ENCODE assay signal across 1 cellular context in genomic region chr11:104490182-104490581, GRCh38.
TF ChIP-seq lines count a peak whose summit lies in the region.

No MANE protein-coding gene starts in this region.

TF ChIP-seq in GM23338, 12 proteins besides CTCF, POLR2A, EP300 and RAD21:
- TF ChIP-seq ZNF462 (CRISPR knock-in tag; IDR thresholded peaks at IDR 0.05) (no peak), NANOG (IDR thresholded peaks at IDR 0.05; ENCODE audit: borderline replicate concordance) (no peak), ZNF114 (CRISPR knock-in tag; IDR thresholded peaks at IDR 0.05) (no peak), EZH2 (IDR thresholded peaks at IDR 0.05; ENCODE audit: low read depth, unreplicated experiment) (no peak), ETS1 (IDR thresholded peaks at IDR 0.05) (no peak), ZNF331 (CRISPR knock-in tag; IDR thresholded peaks at IDR 0.05; ENCODE audit: low read depth) (no peak), JUNB (IDR thresholded peaks at IDR 0.05; ENCODE audit: unreplicated experiment) (no peak), REST (IDR thresholded peaks at IDR 0.05; ENCODE audit: unreplicated experiment) (no peak), EZH2phosphoT487 (IDR thresholded peaks at IDR 0.05; ENCODE audit: unreplicated experiment) (no peak), CREB1 (CRISPR knock-in tag; IDR thresholded peaks at IDR 0.05; ENCODE audit: low read depth) (no peak), POLR2AphosphoS5 (IDR thresholded peaks at IDR 0.05; ENCODE audit: low read depth) (no peak), STAT1 (IDR thresholded peaks at IDR 0.05; ENCODE audit: unreplicated experiment) (no peak)
TF ChIP-seq in GM23338: peak in this region for 0.
